ENCODE assay signal across 10 cellular contexts in the genomic region with DNA sequence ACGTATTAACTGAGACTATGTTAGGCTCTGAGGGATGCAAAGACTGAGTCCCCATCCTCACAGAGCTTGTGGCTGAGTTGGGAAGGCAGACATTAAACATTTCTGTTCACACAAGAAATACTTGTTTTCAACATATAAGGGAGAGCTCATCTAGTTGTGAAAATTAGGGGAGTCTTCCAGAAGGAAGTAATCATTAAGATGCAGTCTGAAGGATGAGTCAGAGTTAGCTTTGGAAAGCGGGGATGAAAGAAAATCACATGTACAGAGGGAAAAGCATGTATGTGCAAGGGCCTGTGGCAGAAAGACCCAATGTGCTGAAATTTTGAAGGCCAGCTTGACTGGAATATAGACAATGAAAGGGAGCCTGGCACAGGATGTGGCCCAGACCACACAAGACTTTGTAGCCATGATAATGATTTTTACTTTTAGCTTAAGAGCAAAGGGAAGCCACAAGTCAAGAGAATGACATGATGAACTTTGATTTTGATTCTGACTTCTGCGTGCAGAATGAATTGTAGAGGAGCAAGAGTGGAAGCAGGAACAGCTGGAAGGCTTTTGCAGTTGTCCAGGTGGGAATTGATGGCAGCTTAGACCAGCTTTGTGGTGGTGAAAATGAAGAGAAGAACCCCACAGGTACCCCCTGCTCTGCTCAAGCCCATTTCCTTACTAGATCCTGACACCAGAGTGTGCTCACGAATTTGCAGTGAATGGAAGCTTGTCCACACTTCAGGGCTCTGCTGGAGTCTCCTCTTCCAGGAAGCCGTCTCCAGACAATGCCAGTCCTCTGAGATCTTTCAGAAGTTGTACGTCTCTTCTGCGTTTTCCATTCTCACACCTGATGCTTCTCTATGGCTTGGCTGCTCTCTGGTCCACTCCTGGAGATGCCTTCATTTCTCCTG.
DNase-seq lines count a peak whose midpoint lies in the region; ATAC-seq and TF ChIP-seq lines count a peak whose summit lies in the region.
"Had no signal": no experiment of that assay in that cellular context is flagged by ENCODE, and none has a peak within 500 bp of the region (broad histone marks: within the 10 kb centered on the region; RNA-seq: fewer than 3 reads in every experiment).

No MANE protein-coding gene starts in this region.

- no peaks in the 10 kb centered on the region for H3K9me3 Mint-ChIP-seq in activated naive CD8-positive, alpha-beta T cell treated with anti-CD3 and anti-CD28 coated beads, Interleukin-2, amount 10 ng/mL, durations not matched to agents 7 days and 5 days
- H3K9me3 Mint-ChIP-seq in nephron progenitor cell = no peaks in the 10 kb centered on the region

- peaks cover 23% of the 10 kb centered on the region for H3K4me1 Mint-ChIP-seq in activated naive CD8-positive, alpha-beta T cell treated with anti-CD3 and anti-CD28 coated beads, Interleukin-2, amount 10 ng/mL, durations not matched to agents 7 days and 5 days
- H3K4me1 Mint-ChIP-seq in nephron progenitor cell = no peaks in the 10 kb centered on the region

- peaks cover 16% of the 10 kb centered on the region for H3K4me1 ChIP-seq in IMR-90 (ENCODE audit: control insufficient read depth, insufficient read depth, low read length)
- peaks cover 0 to 19% (median 0%) of the 10 kb centered on the region in 9 donors for H3K4me1 ChIP-seq in heart right ventricle

- BruUV-seq in IMR-90 (replicated peaks; lab: Mats Ljungman, UMichigan) = no TSS peak

- no peak overlapping the region for H4K8ac ChIP-seq in IMR-90 (ENCODE audit: low read depth in 2 of 2, low read length in 2 of 2)

- no peaks in the 10 kb centered on the region for H3K27me3 ChIP-seq in IMR-90 (ENCODE audit: control insufficient read depth, insufficient read depth, low read length)
- no peaks in the 10 kb centered on the region for H3K27me3 ChIP-seq in heart right ventricle

- intact Hi-C loops in IMR-90 (cut with micrococcal nuclease) = loop anchor here (1.0 to 5.0 kb wide), 6 partner anchors 108 to 392 kb away; a partner anchor contains a TSS
- intact Hi-C loops in heart right ventricle (cut with DNase I) = loop anchor here in 9 of 10 donors (1.0 to 10.0 kb wide), 17 partner anchors 106 to 404 kb away; a partner anchor contains a TSS

- 0 out of 3 replicates have a peak overlapping the region, but pooled peaks have one; percentile 17 for H2BK15ac ChIP-seq in IMR-90 (ENCODE audit: low read depth, low read length)

- H3K4me2 ChIP-seq in IMR-90 (ENCODE audit: low read depth, low read length) = peak overlapping the region; percentile 33; the same call in 1 of the 2 replicates

- no peak for TF ChIP-seq CTCF in IMR-90 (conservative IDR thresholded peaks at IDR 0.05; ENCODE audit: low read depth, low read length)
- no peak for TF ChIP-seq CTCF in nephron progenitor cell (IDR thresholded peaks at IDR 0.05)
- TF ChIP-seq CTCF in heart right ventricle (IDR thresholded peaks at IDR 0.05) = no peak

- POLR2A ChIA-PET in IMR-90 (lab: Charles Lee; ENCODE audit: unreplicated experiment) = no interaction called here
- POLR2A ChIA-PET in activated naive CD8-positive, alpha-beta T cell treated with anti-CD3 and anti-CD28 coated beads, Interleukin-2, amount 10 ng/mL, durations not matched to agents 7 days and 5 days (lab: Charles Lee) = interaction anchor here (0.7 to 1.1 kb wide), 2 partner anchors 92 to 281 kb away, joined by 3 to 6 read pairs; no protein-coding TSS in a partner anchor

- peak overlapping the region; percentile 8 for H3K4me3 Mint-ChIP-seq in activated naive CD8-positive, alpha-beta T cell treated with anti-CD3 and anti-CD28 coated beads, Interleukin-2, amount 10 ng/mL, durations not matched to agents 7 days and 5 days
- H3K4me3 Mint-ChIP-seq in nephron progenitor cell = no peak overlapping the region

- in situ Hi-C loops in IMR-90 (cut with MboI; ENCODE audit: low sequenced_read_pairs) = loop anchor here (10.0 kb wide), 1 partner anchor 114 kb away; a partner anchor contains a TSS

- H3K9me3 ChIP-seq in IMR-90 (ENCODE audit: control insufficient read depth, insufficient read depth, low read length) (no peaks in the 10 kb centered on the region), heart right ventricle (no peaks in the 10 kb centered on the region)

- peak overlapping the region; percentile 87 for H2BK20ac ChIP-seq in IMR-90 (ENCODE audit: low read depth, low read length)

- H3K36me3 Mint-ChIP-seq in activated naive CD8-positive, alpha-beta T cell treated with anti-CD3 and anti-CD28 coated beads, Interleukin-2, amount 10 ng/mL, durations not matched to agents 7 days and 5 days = no peaks in the 10 kb centered on the region
- no peaks in the 10 kb centered on the region for H3K36me3 Mint-ChIP-seq in nephron progenitor cell (ENCODE audit: low read depth)

- peak overlapping the region; percentile 67; the same call in 1 of the 2 replicates for H3K18ac ChIP-seq in IMR-90 (ENCODE audit: low read depth, low read length)

- TF ChIP-seq RAD21 in IMR-90 (IDR thresholded peaks at IDR 0.05; ENCODE audit: low read length) = peak; percentile 8; the same call in 1 of the 2 replicates

- no peaks in the 10 kb centered on the region for H3K36me3 ChIP-seq in IMR-90 (ENCODE audit: control insufficient read depth, insufficient read depth, low read length)
- peaks cover 0 to 4% (median 0%) of the 10 kb centered on the region in 9 donors for H3K36me3 ChIP-seq in heart right ventricle

- 0% methylated on average over 1 of the region's 7 CpGs; no CpG with 5 or more reads in 1 of the 2 experiments for WGBS in IMR-90 (ENCODE audit: extremely low coverage in 2 of 2, insufficient read length in 1 of 2), 2 experiments
- WGBS in heart right ventricle, 2 donors = 91% methylated on average over 7 of the region's 7 CpGs

- TF ChIP-seq POLR2A in IMR-90 (IDR thresholded peaks at IDR 0.05; ENCODE audit: low read depth, low read length) = no peak

- peaks cover 2 to 4% of the 10 kb centered on the region in 2 experiments; a peak in 1 of 4 replicates for H3K79me1 ChIP-seq in IMR-90 (ENCODE audit: low read depth in 1 of 2, low read length in 2 of 2)

- H3K14ac ChIP-seq in IMR-90 (replicated peaks; ENCODE audit: low read depth, low read length) = 0 out of 2 replicates have a peak overlapping the region, but pooled peaks have one; percentile 49

- H3K9me1 ChIP-seq in IMR-90 (ENCODE audit: insufficient read depth, low read length) = 0 out of 2 replicates have a peak, but pooled peaks cover 6% of the 10 kb centered on the region

- H4K5ac ChIP-seq in IMR-90 (ENCODE audit: low read depth, low read length) = peak overlapping the region; percentile 91

- DNase-seq in activated CD4-positive, CD25-positive, alpha-beta regulatory T cell treated with anti-CD3 and anti-CD28 coated beads, Interleukin-2, amount 50 U/mL, for 72 hours = no peak
- DNase-seq in IMR-90 (peak; percentile 47), nephron progenitor cell (no peak), heart right ventricle (no peak), NOMO-1 (lab: John Stamatoyannopoulos, UW; ENCODE audit: unreplicated experiment in 2 of 2) (no peak), SK-N-DZ (ENCODE audit: low spot score) (no peak)
- peak; percentile 39 for DNase-seq in activated naive CD8-positive, alpha-beta T cell treated with anti-CD3 and anti-CD28 coated beads, Interleukin-2, amount 10 ng/mL, durations not matched to agents 7 days and 5 days
- DNase-seq: NCI-H510A, T1000 had no signal

- H3K4me3 ChIP-seq in IMR-90 (ENCODE audit: insufficient read depth, low read depth, low read length) (no peak overlapping the region), heart right ventricle (no peak overlapping the region)

- H4K91ac ChIP-seq in IMR-90 (ENCODE audit: insufficient read depth, low read depth, low read length) = peak overlapping the region; percentile 73

- no peak overlapping the region for H2AFZ ChIP-seq in IMR-90 (replicated peaks; ENCODE audit: low read length, poor library complexity)

- H2AK5ac ChIP-seq in IMR-90 (ENCODE audit: low read depth, low read length) = peak overlapping the region; percentile 88; the same call in 1 of the 2 replicates

- 0 out of 2 replicates have a peak overlapping the region, but pooled peaks have one; percentile 56 for H3K9ac ChIP-seq in IMR-90 (ENCODE audit: low read depth, low read length)

- H4K20me1 ChIP-seq in IMR-90 (ENCODE audit: insufficient read depth, low read length) = no peaks in the 10 kb centered on the region; the same call in 1 of the 2 replicates

- H2BK120ac ChIP-seq in IMR-90 (ENCODE audit: low read depth, low read length) = peak overlapping the region; percentile 58

- H3K56ac ChIP-seq in IMR-90 (ENCODE audit: extremely low read depth, insufficient read depth, low read length) = no peak overlapping the region

- peaks cover 2% of the 10 kb centered on the region for H3K27me3 Mint-ChIP-seq in activated naive CD8-positive, alpha-beta T cell treated with anti-CD3 and anti-CD28 coated beads, Interleukin-2, amount 10 ng/mL, durations not matched to agents 7 days and 5 days
- peaks cover 2% of the 10 kb centered on the region for H3K27me3 Mint-ChIP-seq in nephron progenitor cell (ENCODE audit: low read depth, poor library complexity)

- peak; percentile 35 to 43 for ATAC-seq in activated CD4-positive, CD25-positive, alpha-beta regulatory T cell treated with anti-CD3 and anti-CD28 coated beads, Interleukin-2, amount 50 U/mL, for 24 hours
- ATAC-seq in IMR-90 (ENCODE audit: low read depth) (peak; percentile 28), heart right ventricle (no peak)
- ATAC-seq in activated naive CD8-positive, alpha-beta T cell treated with anti-CD3 and anti-CD28 coated beads, Interleukin-2, amount 10 ng/mL, durations not matched to agents 7 days and 5 days (ENCODE audit: low read depth) = peak; percentile 86

- H3K23ac ChIP-seq in IMR-90 (ENCODE audit: low read depth, low read length) = no peak overlapping the region; the same call in 1 of the 2 replicates

- dilution Hi-C loops in IMR-90 (cut with HindIII; ENCODE audit: low sequenced_read_pairs, unreplicated experiment) = no loop called here

- peak overlapping the region; percentile 64 for H3K4ac ChIP-seq in IMR-90 (ENCODE audit: low read depth, low read length)

- H3K27ac ChIP-seq in IMR-90 (ENCODE audit: insufficient read depth, low read length) (peak overlapping the region; percentile 77; the same call in 1 of the 2 replicates), heart right ventricle (no peak overlapping the region)

- peak overlapping the region; percentile 28 for H3K27ac Mint-ChIP-seq in activated naive CD8-positive, alpha-beta T cell treated with anti-CD3 and anti-CD28 coated beads, Interleukin-2, amount 10 ng/mL, durations not matched to agents 7 days and 5 days
- H3K27ac Mint-ChIP-seq in nephron progenitor cell = peak overlapping the region; percentile 73

- CTCF ChIA-PET in IMR-90 (lab: Yijun Ruan, JAX) = interaction anchor here (0.7 to 2.6 kb wide), 14 partner anchors 9 to 282 kb away, joined by 3 to 14 read pairs (median 3); no protein-coding TSS in a partner anchor

- no peak overlapping the region for H2BK5ac ChIP-seq in IMR-90 (ENCODE audit: low read depth, low read length, poor library complexity, severe bottlenecking)

- no peak overlapping the region for H2AK9ac ChIP-seq in IMR-90 (replicated peaks; ENCODE audit: low read depth, low read length, poor library complexity)

TF ChIP-seq in IMR-90, 13 proteins besides CTCF, POLR2A, EP300 and RAD21 (continues in another document):
- TF ChIP-seq BHLHE40 (IDR thresholded peaks at IDR 0.05; ENCODE audit: low read depth, low read length) = no peak
- TF ChIP-seq MXI1 (IDR thresholded peaks at IDR 0.05; ENCODE audit: borderline replicate concordance, low read depth, low read length) = no peak
- TF ChIP-seq CHD1 (IDR thresholded peaks at IDR 0.05; ENCODE audit: low read depth, low read length) = no peak

Comparison
In these comparisons a context has a peak if more than half of its experiments do, and no peak if none do; other contexts are left out.
1. ATAC-seq: peak in activated CD4-positive, CD25-positive, alpha-beta regulatory T cell treated with anti-CD3 and anti-CD28 coated beads, Interleukin-2, amount 50 U/mL, for 24 hours (2 of 2), IMR-90 (single experiment) and activated naive CD8-positive, alpha-beta T cell treated with anti-CD3 and anti-CD28 coated beads, Interleukin-2, amount 10 ng/mL, durations not matched to agents 7 days and 5 days (single experiment); none in heart right ventricle (0 of 8).
2. DNase-seq: peak in IMR-90 (single experiment) and activated naive CD8-positive, alpha-beta T cell treated with anti-CD3 and anti-CD28 coated beads, Interleukin-2, amount 10 ng/mL, durations not matched to agents 7 days and 5 days (single experiment); none in activated CD4-positive, CD25-positive, alpha-beta regulatory T cell treated with anti-CD3 and anti-CD28 coated beads, Interleukin-2, amount 50 U/mL, for 72 hours (single experiment), nephron progenitor cell (single experiment), heart right ventricle (0 of 2), NOMO-1 (0 of 2) and SK-N-DZ (single experiment).